8 cellular contexts compared by ENCODE assay signal in genomic region chr1:22711591-22712501, GRCh38. TPM values are rescaled to one million over a fixed set of nuclear protein-coding genes. Genes with fewer than 3 reads are reported as not detected.
DNase-seq lines count a peak whose midpoint lies in the region; ATAC-seq and TF ChIP-seq lines count a peak whose summit lies in the region.

No MANE protein-coding gene starts in this region.

- peaks cover 73% of the 10 kb centered on the region for H3K27me3 Mint-ChIP-seq in stimulated activated naive CD8-positive, alpha-beta T cell treated with anti-CD3 and anti-CD28 coated beads, Interleukin-15, Interleukin-2, amounts not matched to agents 100 ng/mL and 50 ng/mL, for 24 hours
- H3K27me3 Mint-ChIP-seq in type B pancreatic cell, result peaks cover 3% of the 10 kb centered on the region

- no peaks in the 10 kb centered on the region for H3K9me3 Mint-ChIP-seq in stimulated activated naive CD8-positive, alpha-beta T cell treated with anti-CD3 and anti-CD28 coated beads, Interleukin-15, Interleukin-2, amounts not matched to agents 100 ng/mL and 50 ng/mL, for 24 hours
- no peaks in the 10 kb centered on the region for H3K9me3 Mint-ChIP-seq in type B pancreatic cell

- no peak for DNase-seq in stimulated activated naive CD8-positive, alpha-beta T cell treated with anti-CD3 and anti-CD28 coated beads, Interleukin-15, Interleukin-2, amounts not matched to agents 100 U/mL and 50 U/mL, for 24 hours
- DNase-seq in amniotic epithelial cell (ENCODE audit: low read depth) (peak; percentile 37), left colon (peak in 1 of 2 donors; percentile 55), type B pancreatic cell (ENCODE audit: extremely low spot score, unreplicated experiment) (no peak), dedifferentiated amniotic fluid mesenchymal stem cell (ENCODE audit: extremely low spot score) (no peak), GM19238 (ENCODE audit: insufficient read length, low spot score) (no peak)

- no peak for TF ChIP-seq CTCF in type B pancreatic cell (conservative IDR thresholded peaks at IDR 0.05)

- H3K4me3 Mint-ChIP-seq in stimulated activated naive CD8-positive, alpha-beta T cell treated with anti-CD3 and anti-CD28 coated beads, Interleukin-15, Interleukin-2, amounts not matched to agents 100 ng/mL and 50 ng/mL, for 24 hours, result peak overlapping the region; percentile 49
- peak overlapping the region; percentile 91 for H3K4me3 Mint-ChIP-seq in type B pancreatic cell

- no peak overlapping the region for H3K27ac Mint-ChIP-seq in stimulated activated naive CD8-positive, alpha-beta T cell treated with anti-CD3 and anti-CD28 coated beads, Interleukin-15, Interleukin-2, amounts not matched to agents 100 ng/mL and 50 ng/mL, for 24 hours
- peak overlapping the region; percentile 84 for H3K27ac Mint-ChIP-seq in type B pancreatic cell

- peaks cover 10% of the 10 kb centered on the region for H3K4me1 Mint-ChIP-seq in stimulated activated naive CD8-positive, alpha-beta T cell treated with anti-CD3 and anti-CD28 coated beads, Interleukin-15, Interleukin-2, amounts not matched to agents 100 ng/mL and 50 ng/mL, for 24 hours (ENCODE audit: low read depth)
- H3K4me1 Mint-ChIP-seq in type B pancreatic cell (ENCODE audit: unreplicated experiment), result peaks cover 41% of the 10 kb centered on the region

- no peaks in the 10 kb centered on the region for H3K36me3 Mint-ChIP-seq in stimulated activated naive CD8-positive, alpha-beta T cell treated with anti-CD3 and anti-CD28 coated beads, Interleukin-15, Interleukin-2, amounts not matched to agents 100 ng/mL and 50 ng/mL, for 24 hours (ENCODE audit: low read depth)
- peaks cover 4% of the 10 kb centered on the region for H3K36me3 Mint-ChIP-seq in type B pancreatic cell

- intact Hi-C loops in left colon (cut with DNase I, micrococcal nuclease), result no loop called here

- ATAC-seq in stimulated activated naive CD8-positive, alpha-beta T cell treated with anti-CD3 and anti-CD28 coated beads, Interleukin-15, Interleukin-2, amounts not matched to agents 100 U/mL and 50 U/mL, for 24 hours, result no peak
- ATAC-seq in left colon (peak; percentile 65), HG02571 (IDR thresholded peaks at IDR 0.05; ENCODE audit: unreplicated experiment) (no peak)

RNA-seq across cellular contexts. Expression of gene EPHB2, which starts 1.2 kb away (rescaled TPM):
- 10 to 100 TPM; 43.3 to 72.8 TPM for total RNA-seq in left colon
- 40.3 and 44.6 TPM in 2 replicates for total RNA-seq in type B pancreatic cell (ENCODE audit: low replicate concordance)

RNA-seq across cellular contexts. Expression of gene C1QB, which starts 58.8 kb away (rescaled TPM):
- 100 to 1,000 TPM in 1 of 2 donors, 10 to 100 TPM in 1; 32.5 to 150 TPM for total RNA-seq in left colon
- total RNA-seq in type B pancreatic cell (ENCODE audit: low replicate concordance), result not detected in 2 replicates

Comparison
In these comparisons a context has a peak if more than half of its experiments do, and no peak if none do; other contexts are left out.
1. RNA of gene C1QB, which starts 58.8 kb away (total RNA-seq): 32.5 to 150 TPM in left colon; not detected in type B pancreatic cell; every median in the first group is over 10 times any median in the second.